Comparison of ENCODE assay signal across 35 cellular contexts in genomic region chr4:136357556-136357955, GRCh38.
"Had no signal": no experiment of that assay in that cellular context is flagged by ENCODE, and none has a peak within 500 bp of the region (broad histone marks: within the 10 kb centered on the region; RNA-seq: fewer than 3 reads in every experiment).

No MANE protein-coding gene starts in this region.

- H3K9me3 Mint-ChIP-seq: activated CD4-positive, alpha-beta T cell treated with anti-CD3 and anti-CD28 coated beads, Interleukin-2, amount 10 ng/mL, durations not matched to agents 24 days and 14 days had no signal

- H3K27ac Mint-ChIP-seq: activated CD4-positive, alpha-beta memory T cell treated with anti-CD3 and anti-CD28 coated beads for 36 hours; activated CD4-positive, alpha-beta T cell treated with anti-CD3 and anti-CD28 coated beads for 36 hours; activated CD4-positive, alpha-beta T cell treated with anti-CD3 and anti-CD28 coated beads, Interleukin-2, amount 10 ng/mL, durations not matched to agents 24 days and 14 days; activated CD8-positive, alpha-beta memory T cell treated with anti-CD3 and anti-CD28 coated beads, Interleukin-2, amount 10 ng/mL, durations not matched to agents 7 days and 5 days; activated CD8-positive, alpha-beta T cell treated with anti-CD3 and anti-CD28 coated beads, Interleukin-2, amount 10 ng/mL, durations not matched to agents 7 days and 5 days; activated naive CD4-positive, alpha-beta T cell treated with anti-CD3 and anti-CD28 coated beads for 36 hours; activated naive CD4-positive, alpha-beta T cell treated with anti-CD3 and anti-CD28 coated beads, Interleukin-2, amount 50 U/mL, for 24 hours; activated naive CD8-positive, alpha-beta T cell treated with anti-CD3 and anti-CD28 coated beads for 36 hours; activated naive CD8-positive, alpha-beta T cell treated with anti-CD3 and anti-CD28 coated beads, Interleukin-2, amount 50 U/mL, for 24 hours; activated T-helper 1 cell treated with anti-CD3 and anti-CD28 coated beads, Interleukin-12 subunit alpha, Interleukin-12 subunit beta, Interleukin-2, Interleukin-4 antibody, amounts not matched to agents 30 ng/mL and 10 ng/mL and 1 ng/mL, durations not matched to agents 14 hours and 24 hours and 36 hours; activated T-helper 2 cell treated with anti-CD3 and anti-CD28 coated beads, Interferon-gamma antibody, Interleukin-2, Interleukin-4, amounts not matched to agents 10 μg/mL and 5 μg/mL and 100 μg/mL, durations not matched to agents 14 hours and 24 hours and 36 hours; brain; dendritic cell treated with granulocyte-macrophage colony-stimulating factor and Interleukin-4, amounts not matched to agents 40 ng/mL and 50 ng/mL, for 4 days; effector memory CD8-positive, alpha-beta T cell; T-helper 17 cell; T-helper 2 cell treated with Interferon-gamma antibody and Interleukin-4, amounts not matched to agents 5 μg/mL and 100 μg/mL, for 36 hours had no signal

- H3K27me3 ChIP-seq: ascending aorta, breast epithelium, cardiac muscle cell, gastrocnemius medialis, heart left ventricle had no signal

- DNase-seq: activated CD4-positive, alpha-beta memory T cell treated with anti-CD3 and anti-CD28 coated beads for 36 hours; activated CD4-positive, alpha-beta T cell treated with anti-CD3 and anti-CD28 coated beads for 36 hours; activated CD4-positive, alpha-beta T cell treated with anti-CD3 and anti-CD28 coated beads, Interleukin-2, amount 10 ng/mL, durations not matched to agents 24 days and 14 days; activated CD4-positive, CD25-positive, alpha-beta regulatory T cell; activated CD4-positive, CD25-positive, alpha-beta regulatory T cell treated with anti-CD3 and anti-CD28 coated beads, Interleukin-2, amount 50 U/mL, for 72 hours; activated CD8-positive, alpha-beta memory T cell treated with anti-CD3 and anti-CD28 coated beads, Interleukin-2, amount 10 ng/mL, durations not matched to agents 7 days and 5 days; activated CD8-positive, alpha-beta memory T cell treated with anti-CD3 and anti-CD28 coated beads, Interleukin-2, amount 50 U/mL, for 4 hours; activated CD8-positive, alpha-beta T cell treated with anti-CD3 and anti-CD28 coated beads, Interleukin-2, amount 10 ng/mL, durations not matched to agents 7 days and 5 days; activated effector memory CD4-positive, alpha-beta T cell treated with anti-CD3 and anti-CD28 coated beads, Interleukin-2, amount 50 U/mL, for 16 hours; activated naive CD4-positive, alpha-beta T cell treated with anti-CD3 and anti-CD28 coated beads for 36 hours; activated naive CD8-positive, alpha-beta T cell treated with anti-CD3 and anti-CD28 coated beads for 36 hours; activated naive CD8-positive, alpha-beta T cell treated with anti-CD3 and anti-CD28 coated beads, Interleukin-2, amount 50 U/mL, for 24 hours; activated T-cell treated with anti-CD3 and anti-CD28 coated beads, Interleukin-2, amount 50 U/mL, for 1 hour; activated T-cell treated with anti-CD3 and anti-CD28 coated beads, Interleukin-2, amount 50 U/mL, for 48 hours; central memory CD4-positive, alpha-beta T cell; cerebellar nuclear complex; effector CD4-positive, alpha-beta T cell; effector memory CD8-positive, alpha-beta T cell; foreskin fibroblast; gastrocnemius medialis; glutamatergic neuron; heart left ventricle; hypothalamus; T-helper 17 cell had no signal

- H3K27me3 Mint-ChIP-seq: activated CD4-positive, alpha-beta memory T cell treated with anti-CD3 and anti-CD28 coated beads for 36 hours; activated CD4-positive, alpha-beta T cell treated with anti-CD3 and anti-CD28 coated beads for 36 hours; activated CD4-positive, alpha-beta T cell treated with anti-CD3 and anti-CD28 coated beads, Interleukin-2, amount 10 ng/mL, durations not matched to agents 24 days and 14 days; activated CD8-positive, alpha-beta memory T cell treated with anti-CD3 and anti-CD28 coated beads, Interleukin-2, amount 10 ng/mL, durations not matched to agents 7 days and 5 days; activated naive CD4-positive, alpha-beta T cell treated with anti-CD3 and anti-CD28 coated beads, Interleukin-2, amount 50 U/mL, for 24 hours; activated naive CD8-positive, alpha-beta T cell treated with anti-CD3 and anti-CD28 coated beads for 36 hours; activated naive CD8-positive, alpha-beta T cell treated with anti-CD3 and anti-CD28 coated beads, Interleukin-2, amount 50 U/mL, for 24 hours; brain; dendritic cell treated with granulocyte-macrophage colony-stimulating factor and Interleukin-4, amounts not matched to agents 40 ng/mL and 50 ng/mL, for 4 days; effector memory CD8-positive, alpha-beta T cell; T-helper 17 cell had no signal

- H3K4me3 ChIP-seq: ascending aorta, breast epithelium, cardiac muscle cell, coronary artery, gastrocnemius medialis, heart left ventricle had no signal

- H3K4me3 Mint-ChIP-seq: activated CD4-positive, alpha-beta memory T cell treated with anti-CD3 and anti-CD28 coated beads for 36 hours; activated CD4-positive, alpha-beta T cell treated with anti-CD3 and anti-CD28 coated beads for 36 hours; activated CD4-positive, alpha-beta T cell treated with anti-CD3 and anti-CD28 coated beads, Interleukin-2, amount 10 ng/mL, durations not matched to agents 24 days and 14 days; activated CD8-positive, alpha-beta memory T cell treated with anti-CD3 and anti-CD28 coated beads, Interleukin-2, amount 10 ng/mL, durations not matched to agents 7 days and 5 days; activated CD8-positive, alpha-beta T cell treated with anti-CD3 and anti-CD28 coated beads, Interleukin-2, amount 10 ng/mL, durations not matched to agents 7 days and 5 days; activated naive CD4-positive, alpha-beta T cell treated with anti-CD3 and anti-CD28 coated beads for 36 hours; activated naive CD4-positive, alpha-beta T cell treated with anti-CD3 and anti-CD28 coated beads, Interleukin-2, amount 50 U/mL, for 24 hours; activated naive CD8-positive, alpha-beta T cell treated with anti-CD3 and anti-CD28 coated beads for 36 hours; activated naive CD8-positive, alpha-beta T cell treated with anti-CD3 and anti-CD28 coated beads, Interleukin-2, amount 50 U/mL, for 24 hours; activated T-helper 1 cell treated with anti-CD3 and anti-CD28 coated beads, Interleukin-12 subunit alpha, Interleukin-12 subunit beta, Interleukin-2, Interleukin-4 antibody, amounts not matched to agents 30 ng/mL and 10 ng/mL and 1 ng/mL, durations not matched to agents 14 hours and 24 hours and 36 hours; brain; dendritic cell treated with granulocyte-macrophage colony-stimulating factor and Interleukin-4, amounts not matched to agents 40 ng/mL and 50 ng/mL, for 4 days; effector memory CD8-positive, alpha-beta T cell; T-helper 17 cell; T-helper 2 cell treated with Interferon-gamma antibody and Interleukin-4, amounts not matched to agents 5 μg/mL and 100 μg/mL, for 36 hours had no signal

- H3K36me3 ChIP-seq: ascending aorta, breast epithelium, cardiac muscle cell, gastrocnemius medialis, heart left ventricle had no signal

- H3K36me3 Mint-ChIP-seq: activated CD4-positive, alpha-beta memory T cell treated with anti-CD3 and anti-CD28 coated beads for 36 hours; activated CD8-positive, alpha-beta memory T cell treated with anti-CD3 and anti-CD28 coated beads, Interleukin-2, amount 10 ng/mL, durations not matched to agents 7 days and 5 days; activated naive CD4-positive, alpha-beta T cell treated with anti-CD3 and anti-CD28 coated beads, Interleukin-2, amount 50 U/mL, for 24 hours; activated naive CD8-positive, alpha-beta T cell treated with anti-CD3 and anti-CD28 coated beads for 36 hours; brain had no signal

- H3K4me1 Mint-ChIP-seq: activated CD4-positive, alpha-beta T cell treated with anti-CD3 and anti-CD28 coated beads for 36 hours; activated CD4-positive, alpha-beta T cell treated with anti-CD3 and anti-CD28 coated beads, Interleukin-2, amount 10 ng/mL, durations not matched to agents 24 days and 14 days; activated CD8-positive, alpha-beta memory T cell treated with anti-CD3 and anti-CD28 coated beads, Interleukin-2, amount 10 ng/mL, durations not matched to agents 7 days and 5 days; activated naive CD4-positive, alpha-beta T cell treated with anti-CD3 and anti-CD28 coated beads, Interleukin-2, amount 50 U/mL, for 24 hours; activated naive CD8-positive, alpha-beta T cell treated with anti-CD3 and anti-CD28 coated beads for 36 hours; activated naive CD8-positive, alpha-beta T cell treated with anti-CD3 and anti-CD28 coated beads, Interleukin-2, amount 50 U/mL, for 24 hours; brain; T-helper 17 cell had no signal

- H3K27ac ChIP-seq: ascending aorta, breast epithelium, cardiac muscle cell, coronary artery, epithelial cell of prostate, gastrocnemius medialis, heart left ventricle had no signal

- H3K4me1 ChIP-seq: ascending aorta, breast epithelium, gastrocnemius medialis, heart left ventricle had no signal

- H3K9me3 ChIP-seq: ascending aorta, breast epithelium, gastrocnemius medialis, heart left ventricle had no signal

- ATAC-seq: activated CD4-positive, alpha-beta T cell treated with anti-CD3 and anti-CD28 coated beads for 36 hours; activated CD8-positive, alpha-beta memory T cell treated with anti-CD3 and anti-CD28 coated beads, Interleukin-2, amount 10 ng/mL, durations not matched to agents 7 days and 5 days; activated CD8-positive, alpha-beta T cell treated with anti-CD3 and anti-CD28 coated beads, Interleukin-2, amount 10 ng/mL, durations not matched to agents 7 days and 5 days; activated naive CD8-positive, alpha-beta T cell treated with anti-CD3 and anti-CD28 coated beads, Interleukin-2, amount 50 U/mL, for 24 hours; effector memory CD8-positive, alpha-beta T cell; gastrocnemius medialis; heart left ventricle; T-helper 17 cell had no signal
